In the genomic region with DNA sequence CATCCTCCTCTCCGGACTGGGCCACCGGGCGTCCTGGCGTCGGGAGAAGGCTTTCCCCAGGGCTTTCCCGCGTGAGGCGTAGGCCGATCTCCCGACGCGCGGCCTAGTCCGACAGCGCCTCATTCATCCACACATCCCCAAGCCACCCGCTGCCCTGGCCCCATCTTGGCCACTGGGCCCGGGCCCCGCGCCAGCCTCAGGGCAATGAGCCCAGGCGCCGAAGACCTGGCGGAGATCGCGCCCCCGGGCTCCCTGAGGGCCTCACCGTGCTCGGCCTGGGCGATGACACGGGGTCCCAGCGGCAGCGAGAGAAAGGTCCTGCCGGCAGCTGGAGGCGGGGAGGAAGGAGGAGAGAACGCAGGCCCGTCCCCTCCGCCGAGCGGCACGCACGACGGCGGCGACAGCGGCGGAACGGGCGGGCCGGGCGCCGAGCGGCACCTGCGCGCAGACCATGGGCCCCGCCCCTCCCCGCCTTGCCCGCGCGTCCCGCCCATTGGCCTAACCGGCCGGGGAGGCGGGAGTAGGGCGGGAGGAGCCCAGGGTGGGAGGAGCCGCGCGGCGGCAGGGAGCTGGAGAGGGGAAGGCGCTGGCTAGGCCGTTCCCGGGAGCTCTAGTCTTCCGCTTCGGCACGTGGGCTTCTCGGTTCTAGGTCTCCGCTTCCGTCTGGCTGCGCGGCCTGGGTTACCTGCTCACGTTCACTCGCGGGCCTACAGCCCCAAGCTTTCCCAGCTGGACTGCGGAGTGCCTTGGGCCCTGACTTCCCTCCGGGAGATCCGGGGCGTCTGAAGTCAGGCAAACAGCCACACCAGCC, we compare ENCODE assay signal across 1 cellular context.
TF ChIP-seq lines count a peak whose summit lies in the region.

Gene OLA1 (minus strand): TSS at position 346 of the 811 bp plus-strand sequence. CDS start 1,717 bp downstream, outside the sequence.

TF ChIP-seq in HepG2, 621 proteins besides CTCF, POLR2A, EP300 and RAD21 (continued from another document and continues in another):
- TF ChIP-seq ZBTB43 (CRISPR knock-in tag; conservative IDR thresholded peaks at IDR 0.05): peak; percentile 76
- no peak for TF ChIP-seq PHB2 (IDR thresholded peaks at IDR 0.05; ENCODE audit: partially characterized antibody)
- TF ChIP-seq ZKSCAN8 (CRISPR knock-in tag; IDR thresholded peaks at IDR 0.05; ENCODE audit: borderline replicate concordance): no peak
- TF ChIP-seq MBNL3 (CRISPR knock-in tag; conservative IDR thresholded peaks at IDR 0.05): no peak
- TF ChIP-seq ZFP36L2 (CRISPR knock-in tag; IDR thresholded peaks at IDR 0.05): peak; percentile 73; the same call in 1 of the 2 replicates
- no peak for TF ChIP-seq EZH2 (conservative IDR thresholded peaks at IDR 0.05; ENCODE audit: low read depth, low read length)
- no peak for TF ChIP-seq STAT5B (CRISPR knock-in tag; IDR thresholded peaks at IDR 0.05)
- no peak for TF ChIP-seq ADNP (CRISPR knock-in tag; IDR thresholded peaks at IDR 0.05)
- TF ChIP-seq ZBTB2 (CRISPR knock-in tag; IDR thresholded peaks at IDR 0.05; ENCODE audit: low read depth): peak; percentile 94
- no peak for TF ChIP-seq ARNT (IDR thresholded peaks at IDR 0.05)
- peak; percentile 95 for TF ChIP-seq ZNF709 (CRISPR knock-in tag; IDR thresholded peaks at IDR 0.05)
- peak; percentile 67 for TF ChIP-seq THRA (CRISPR knock-in tag; IDR thresholded peaks at IDR 0.05; ENCODE audit: borderline replicate concordance)
- TF ChIP-seq, protein P1, sequence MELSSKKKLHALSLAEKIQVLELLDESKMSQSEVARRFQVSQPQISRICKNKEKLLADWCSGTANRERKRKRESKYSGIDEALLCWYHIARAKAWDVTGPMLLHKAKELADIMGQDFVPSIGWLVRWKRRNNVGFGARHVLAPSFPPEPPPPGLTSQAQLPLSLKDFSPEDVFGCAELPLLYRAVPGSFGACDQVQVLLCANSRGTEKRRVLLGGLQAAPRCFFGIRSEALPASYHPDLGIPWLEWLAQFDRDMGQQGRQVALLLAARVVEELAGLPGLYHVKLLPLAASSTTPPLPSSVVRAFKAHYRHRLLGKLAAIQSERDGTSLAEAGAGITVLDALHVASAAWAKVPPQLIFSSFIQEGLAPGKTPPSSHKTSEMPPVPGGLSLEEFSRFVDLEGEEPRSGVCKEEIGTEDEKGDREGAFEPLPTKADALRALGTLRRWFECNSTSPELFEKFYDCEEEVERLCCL (CRISPR knock-in tag; IDR thresholded peaks at IDR 0.05; ENCODE audit: borderline replicate concordance): peak; percentile 72; the same call in 1 of the 2 replicates
- TF ChIP-seq CHD2 (IDR thresholded peaks at IDR 0.05; ENCODE audit: low read depth, low read length): no peak
- TF ChIP-seq NCOR1 (IDR thresholded peaks at IDR 0.05; ENCODE audit: borderline replicate concordance, low read length): no peak
- TF ChIP-seq SMYD3 (CRISPR knock-in tag; IDR thresholded peaks at IDR 0.05): peak; percentile 92; the same call in 1 of the 2 replicates
- peak; percentile 35; the same call in 1 of the 2 replicates for TF ChIP-seq ZNF160 (CRISPR knock-in tag; IDR thresholded peaks at IDR 0.05)
- TF ChIP-seq FOXK1 (CRISPR knock-in tag; IDR thresholded peaks at IDR 0.05; ENCODE audit: borderline replicate concordance, low read depth): no peak; the same call in 1 of the 2 replicates
- peak; percentile 31; the same call in 1 of the 2 replicates for TF ChIP-seq RBAK (CRISPR knock-in tag; IDR thresholded peaks at IDR 0.05)
- TF ChIP-seq ZFP82 (CRISPR knock-in tag; IDR thresholded peaks at IDR 0.05; ENCODE audit: borderline replicate concordance): peak; percentile 80; the same call in 1 of the 2 replicates
- TF ChIP-seq ZNF850 (CRISPR knock-in tag; conservative IDR thresholded peaks at IDR 0.05): no peak
- TF ChIP-seq, protein P2, sequence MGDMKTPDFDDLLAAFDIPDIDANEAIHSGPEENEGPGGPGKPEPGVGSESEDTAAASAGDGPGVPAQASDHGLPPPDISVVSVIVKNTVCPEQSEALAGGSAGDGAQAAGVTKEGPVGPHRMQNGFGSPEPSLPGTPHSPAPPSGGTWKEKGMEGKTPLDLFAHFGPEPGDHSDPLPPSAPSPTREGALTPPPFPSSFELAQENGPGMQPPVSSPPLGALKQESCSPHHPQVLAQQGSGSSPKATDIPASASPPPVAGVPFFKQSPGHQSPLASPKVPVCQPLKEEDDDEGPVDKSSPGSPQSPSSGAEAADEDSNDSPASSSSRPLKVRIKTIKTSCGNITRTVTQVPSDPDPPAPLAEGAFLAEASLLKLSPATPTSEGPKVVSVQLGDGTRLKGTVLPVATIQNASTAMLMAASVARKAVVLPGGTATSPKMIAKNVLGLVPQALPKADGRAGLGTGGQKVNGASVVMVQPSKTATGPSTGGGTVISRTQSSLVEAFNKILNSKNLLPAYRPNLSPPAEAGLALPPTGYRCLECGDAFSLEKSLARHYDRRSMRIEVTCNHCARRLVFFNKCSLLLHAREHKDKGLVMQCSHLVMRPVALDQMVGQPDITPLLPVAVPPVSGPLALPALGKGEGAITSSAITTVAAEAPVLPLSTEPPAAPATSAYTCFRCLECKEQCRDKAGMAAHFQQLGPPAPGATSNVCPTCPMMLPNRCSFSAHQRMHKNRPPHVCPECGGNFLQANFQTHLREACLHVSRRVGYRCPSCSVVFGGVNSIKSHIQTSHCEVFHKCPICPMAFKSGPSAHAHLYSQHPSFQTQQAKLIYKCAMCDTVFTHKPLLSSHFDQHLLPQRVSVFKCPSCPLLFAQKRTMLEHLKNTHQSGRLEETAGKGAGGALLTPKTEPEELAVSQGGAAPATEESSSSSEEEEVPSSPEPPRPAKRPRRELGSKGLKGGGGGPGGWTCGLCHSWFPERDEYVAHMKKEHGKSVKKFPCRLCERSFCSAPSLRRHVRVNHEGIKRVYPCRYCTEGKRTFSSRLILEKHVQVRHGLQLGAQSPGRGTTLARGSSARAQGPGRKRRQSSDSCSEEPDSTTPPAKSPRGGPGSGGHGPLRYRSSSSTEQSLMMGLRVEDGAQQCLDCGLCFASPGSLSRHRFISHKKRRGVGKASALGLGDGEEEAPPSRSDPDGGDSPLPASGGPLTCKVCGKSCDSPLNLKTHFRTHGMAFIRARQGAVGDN (CRISPR knock-in tag; IDR thresholded peaks at IDR 0.05): peak; percentile 100
- peak; percentile 91 for TF ChIP-seq ZNF232 (CRISPR knock-in tag; IDR thresholded peaks at IDR 0.05; ENCODE audit: borderline replicate concordance)
- TF ChIP-seq ZNF33B (CRISPR knock-in tag; IDR thresholded peaks at IDR 0.05): peak; percentile 92
- peak; percentile 83 for TF ChIP-seq GATA4 (IDR thresholded peaks at IDR 0.05; ENCODE audit: borderline replicate concordance, low read depth)
- TF ChIP-seq NKX3-1 (CRISPR knock-in tag; IDR thresholded peaks at IDR 0.05): peak; percentile 85
- TF ChIP-seq ZNF503 (CRISPR knock-in tag; IDR thresholded peaks at IDR 0.05): peak; percentile 68; the same call in 1 of the 2 replicates
- TF ChIP-seq KLF13 (CRISPR knock-in tag; IDR thresholded peaks at IDR 0.05): peak; percentile 84; the same call in 1 of the 2 replicates
- no peak; the same call in 1 of the 2 replicates for TF ChIP-seq MEF2D (CRISPR knock-in tag; IDR thresholded peaks at IDR 0.05)
- 0 out of 2 replicates have a peak, but pooled peaks have one; percentile 56 for TF ChIP-seq ZKSCAN5 (CRISPR knock-in tag; IDR thresholded peaks at IDR 0.05)
- no peak for TF ChIP-seq KDM1A (CRISPR knock-in tag; IDR thresholded peaks at IDR 0.05)
- 0 out of 2 replicates have a peak, but pooled peaks have one; percentile 39 for TF ChIP-seq ZNF672 (CRISPR knock-in tag; IDR thresholded peaks at IDR 0.05)
- TF ChIP-seq ZNF749 (CRISPR knock-in tag; IDR thresholded peaks at IDR 0.05; ENCODE audit: borderline replicate concordance): peak; percentile 92
- TF ChIP-seq ZNF629 (CRISPR knock-in tag; conservative IDR thresholded peaks at IDR 0.05): peak; percentile 38
- peak; percentile 58 for TF ChIP-seq ZBED4 (CRISPR knock-in tag; IDR thresholded peaks at IDR 0.05; ENCODE audit: borderline replicate concordance)
- TF ChIP-seq ZSCAN30 (CRISPR knock-in tag; IDR thresholded peaks at IDR 0.05): peak; percentile 66; the same call in 1 of the 2 replicates
- TF ChIP-seq ZNF383 (CRISPR knock-in tag; IDR thresholded peaks at IDR 0.05; ENCODE audit: borderline replicate concordance): peak; percentile 90; the same call in 1 of the 2 replicates
- no peak for TF ChIP-seq RFX1 (IDR thresholded peaks at IDR 0.05)
